In the genomic region with DNA sequence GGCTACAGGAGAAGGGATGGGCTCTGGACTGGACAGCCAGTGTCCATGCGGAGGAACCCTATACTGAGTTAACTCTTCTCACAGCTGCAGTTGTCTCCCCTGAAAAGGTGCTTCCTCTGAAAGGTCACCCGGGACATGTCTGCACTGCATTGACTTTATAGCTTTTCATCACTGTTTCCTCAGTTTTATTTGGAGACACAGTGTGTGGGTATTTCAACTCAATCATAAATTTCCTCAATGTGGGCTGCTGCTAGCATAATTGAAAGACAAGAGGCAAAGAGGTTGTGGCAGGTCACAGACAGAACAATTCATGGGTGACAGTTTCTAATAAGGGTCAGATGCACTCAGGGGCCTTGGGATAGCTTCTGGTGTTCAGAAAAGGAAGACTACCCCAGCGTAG, we compare ENCODE assay signal across 28 cellular contexts.
A peak's percentile ranks its signal among the peaks of the same experiment; 100 is the strongest.
DNase-seq lines count a peak whose midpoint lies in the region; ATAC-seq and TF ChIP-seq lines count a peak whose summit lies in the region.
"Had no signal": no experiment of that assay in that cellular context is flagged by ENCODE, and none has a peak within 500 bp of the region (broad histone marks: within the 10 kb centered on the region; RNA-seq: fewer than 3 reads in every experiment).

No MANE protein-coding gene starts in this region.

- no peaks in the 10 kb centered on the region for H3K79me2 ChIP-seq in OCI-LY3 (ENCODE audit: low read length)

- no peak overlapping the region for H2AK5ac ChIP-seq in neuronal stem cell (ENCODE audit: low read depth, low read length)

- DNase-seq in neuronal stem cell (ENCODE audit: low spot score) (no peak), kidney glomerular epithelial cell (lab: John Stamatoyannopoulos, UW) (no peak), left lung (no peak), activated gamma-delta T cell treated with Interleukin-2 at 50 U/mL for 16 hours (no peak), SHP77 treated with DMSO at 0.1 percent for 48 hours (lab: John Stamatoyannopoulos, UW) (no peak)
- DNase-seq: activated CD4-positive, alpha-beta T cell treated with anti-CD3 and anti-CD28 coated beads, Interleukin-2, amount 50 U/mL, for 1 hour; activated naive CD4-positive, alpha-beta T cell treated with anti-CD3 and anti-CD28 coated beads, Interleukin-2, amount 10 ng/mL, durations not matched to agents 7 days and 5 days; activated T-cell treated with anti-CD3 and anti-CD28 coated beads, Interleukin-2, amount 50 U/mL, for 72 hours; C1 segment of cervical spinal cord; GF-D8; glutamatergic neuron; Kasumi-1; kidney; lower lobe of right lung; NCI-H187 treated with DMSO at 0.1 percent for 48 hours; NK-92 treated with Interleukin-12 subunit alpha and Interleukin-12 subunit beta, amount 100 ng/mL, for 24 hours; pancreas; Right ventricle myocardium superior; stimulated activated CD4-positive, alpha-beta T cell treated with anti-CD3 and anti-CD28 coated beads, Interleukin-2, amount 100 ng/mL, for 24 hours; tibial artery had no signal

- H4K20me1 ChIP-seq in OCI-LY3 (ENCODE audit: insufficient read depth, low read length) = 0 out of 2 replicates have a peak, but pooled peaks cover 3% of the 10 kb centered on the region

- H3K4me1 ChIP-seq in OCI-LY3 (ENCODE audit: low read length) (peaks cover 10% of the 10 kb centered on the region), neuronal stem cell (ENCODE audit: control insufficient read depth in 2 of 2, insufficient read depth in 1 of 2, low read depth in 1 of 2, low read length in 2 of 2) (peaks cover 1 to 12% of the 10 kb centered on the region in 2 donors), left lung (no peaks in the 10 kb centered on the region)
- H3K4me1 ChIP-seq: lower lobe of right lung, pancreas had no signal

- H3K79me1 ChIP-seq in neuronal stem cell (ENCODE audit: low read depth, low read length) = no peaks in the 10 kb centered on the region

- no peak overlapping the region for H2BK120ac ChIP-seq in neuronal stem cell (ENCODE audit: low read depth, low read length)

- H2AFZ ChIP-seq in OCI-LY3 (ENCODE audit: low read depth, low read length) = no peak overlapping the region
- H2AFZ ChIP-seq in neuronal stem cell (ENCODE audit: low read length) = no peak overlapping the region

- WGBS in neuronal stem cell (ENCODE audit: extremely low coverage in 2 of 2, insufficient read length in 2 of 2, insufficient replicate concordance in 1 of 2), 2 donors = no CpG with 5 or more reads among the region's 3 CpGs

- intact Hi-C loops in left lung (cut with DNase I) = no loop called here

- no peak overlapping the region for H3K23ac ChIP-seq in neuronal stem cell (ENCODE audit: low read depth, low read length, poor library complexity)

- H3K27ac ChIP-seq in OCI-LY3 (ENCODE audit: low read length) (no peak overlapping the region), neuronal stem cell (replicated peaks; ENCODE audit: low read length) (no peak overlapping the region), left lung (no peak overlapping the region)
- H3K27ac ChIP-seq: brain microvascular endothelial cell, epithelial cell of prostate, lower lobe of right lung, pancreas, right atrium auricular region, tibial artery, VCaP had no signal

- H3K27me3 ChIP-seq in OCI-LY3 (ENCODE audit: low read depth, low read length) = no peaks in the 10 kb centered on the region
- no peaks in the 10 kb centered on the region for H3K27me3 ChIP-seq in neuronal stem cell (ENCODE audit: control insufficient read depth in 3 of 3, insufficient read depth in 3 of 3, low read depth in 1 of 3, low read length in 3 of 3)
- H3K27me3 ChIP-seq in left lung = no peaks in the 10 kb centered on the region
- H3K27me3 ChIP-seq: brain microvascular endothelial cell, pancreas, right atrium auricular region, tibial artery had no signal

- no peak overlapping the region for H4K91ac ChIP-seq in neuronal stem cell (ENCODE audit: low read depth, low read length, poor library complexity)

- H3K14ac ChIP-seq in neuronal stem cell (ENCODE audit: low read length) = no peak overlapping the region

- H2BK15ac ChIP-seq in neuronal stem cell (ENCODE audit: low read length) = no peak overlapping the region

- H2BK12ac ChIP-seq in neuronal stem cell (ENCODE audit: low read length) = no peak overlapping the region

- peak overlapping the region; percentile 31 for H3K18ac ChIP-seq in neuronal stem cell (ENCODE audit: low read length)

- no peak overlapping the region for H3K4ac ChIP-seq in neuronal stem cell (ENCODE audit: low read length)

- peaks cover 3% of the 10 kb centered on the region for H3K36me3 ChIP-seq in OCI-LY3 (replicated peaks; ENCODE audit: low read depth, low read length)
- no peaks in the 10 kb centered on the region for H3K36me3 ChIP-seq in neuronal stem cell (replicated peaks in 1 of 2; ENCODE audit: control insufficient read depth in 2 of 2, insufficient read depth in 2 of 2, low read length in 2 of 2)
- H3K36me3 ChIP-seq in left lung = no peaks in the 10 kb centered on the region
- H3K36me3 ChIP-seq: brain microvascular endothelial cell, pancreas, right atrium auricular region, tibial artery had no signal

- no peak overlapping the region for H3K4me3 ChIP-seq in OCI-LY3 (ENCODE audit: low read length)
- H3K4me3 ChIP-seq in neuronal stem cell (ENCODE audit: low read length in 2 of 2) = no peak overlapping the region
- no peak overlapping the region for H3K4me3 ChIP-seq in left lung
- H3K4me3 ChIP-seq: lower lobe of right lung, mucosa of descending colon, pancreas, right atrium auricular region, tibial artery had no signal

- H2BK5ac ChIP-seq in neuronal stem cell (ENCODE audit: low read length) = no peak overlapping the region

- 0 out of 2 replicates have a peak overlapping the region, but pooled peaks have one; percentile 21 for H3K4me2 ChIP-seq in OCI-LY3 (ENCODE audit: low read length)
- H3K4me2 ChIP-seq in neuronal stem cell (ENCODE audit: insufficient read depth, low read length, poor library complexity, severe bottlenecking) = no peak overlapping the region

- H4K8ac ChIP-seq in neuronal stem cell (ENCODE audit: low read depth, low read length) = no peak overlapping the region

- no peak for TF ChIP-seq CTCF in OCI-LY3 (IDR thresholded peaks at IDR 0.05; ENCODE audit: low read depth, low read length)
- no peak for TF ChIP-seq CTCF in left lung (IDR thresholded peaks at IDR 0.05)

- H3K9ac ChIP-seq in OCI-LY3 (ENCODE audit: low read length) (no peak overlapping the region), neuronal stem cell (ENCODE audit: low read depth, low read length, poor library complexity) (no peak overlapping the region)

- ATAC-seq in GM19351 (IDR thresholded peaks at IDR 0.05; ENCODE audit: unreplicated experiment) (peak; percentile 6), HG02610 (IDR thresholded peaks at IDR 0.05; ENCODE audit: unreplicated experiment) (peak; percentile 18), left lung (no peak)
- ATAC-seq: activated T-cell treated with anti-CD3 and anti-CD28 coated beads, Interleukin-2, amount 50 U/mL, for 72 hours; lower lobe of right lung had no signal

- peaks cover 4% of the 10 kb centered on the region; the same call in 1 of the 2 replicates for H3K9me3 ChIP-seq in OCI-LY3 (ENCODE audit: insufficient read depth, low read length)
- H3K9me3 ChIP-seq in neuronal stem cell (replicated peaks in 1 of 2; ENCODE audit: control insufficient read depth in 2 of 2, insufficient read depth in 1 of 2, low read depth in 1 of 2, low read length in 2 of 2) = no peaks in the 10 kb centered on the region
- peaks cover 0 to 6% of the 10 kb centered on the region in 2 donors for H3K9me3 ChIP-seq in left lung
- H3K9me3 ChIP-seq: lower lobe of right lung, mucosa of descending colon, pancreas, right atrium auricular region, tibial artery had no signal
